ENCODE assay signal across 8 cellular contexts in genomic region chr13:30114586-30115256, GRCh38.
DNase-seq lines count a peak whose midpoint lies in the region; ATAC-seq, FAIRE-seq and TF ChIP-seq lines count a peak whose summit lies in the region.

No MANE protein-coding gene starts in this region.

- H3K36me3 ChIP-seq in WERI-Rb-1 (no peaks in the 10 kb centered on the region), bronchial epithelial cell (ENCODE audit: control insufficient read depth, insufficient read depth, low read length) (no peaks in the 10 kb centered on the region)

- TF ChIP-seq CTCF in WERI-Rb-1 (IDR thresholded peaks at IDR 0.05; ENCODE audit: low read depth, low read length), result peak; percentile 73
- TF ChIP-seq CTCF in bronchial epithelial cell (IDR thresholded peaks at IDR 0.05; ENCODE audit: insufficient read depth, low read length, severe bottlenecking), result peak; percentile 97

- ATAC-seq in GM18511 (IDR thresholded peaks at IDR 0.05; ENCODE audit: unreplicated experiment) (peak; percentile 87), HG03039 (IDR thresholded peaks at IDR 0.05; ENCODE audit: unreplicated experiment) (peak; percentile 75)

- H3K27ac ChIP-seq in WERI-Rb-1, result peak overlapping the region; percentile 46; the same call in 1 of the 2 replicates

- FAIRE-seq in bronchial epithelial cell (lab: Jason Lieb, UNC), result no peak

- DNase-seq in A172 (ENCODE audit: low spot score) (peak; percentile 62), NCI-H2107 (lab: John Stamatoyannopoulos, UW) (peak; percentile 60), WERI-Rb-1 (peak; percentile 80), bronchial epithelial cell (ENCODE audit: low read depth) (peak; percentile 77), iris pigment epithelial cell (ENCODE audit: low read depth) (peak; percentile 68)
- peak; percentile 97 for DNase-seq in stimulated activated CD4-positive, alpha-beta T cell treated with anti-CD3 and anti-CD28 coated beads, Interleukin-12 subunit alpha, Interleukin-12 subunit beta, amount 100 ng/mL, for 4 hours

- H3K27me3 ChIP-seq in WERI-Rb-1 (ENCODE audit: insufficient read depth, low read depth, severe bottlenecking), result no peaks in the 10 kb centered on the region
- H3K27me3 ChIP-seq in bronchial epithelial cell (ENCODE audit: control insufficient read depth, insufficient read depth, low read length), result no peaks in the 10 kb centered on the region

- H3K4me3 ChIP-seq in WERI-Rb-1 (ENCODE audit: low read depth, low read length), result peak overlapping the region; percentile 45
- H3K4me3 ChIP-seq in bronchial epithelial cell (ENCODE audit: low read depth, low read length), result peak overlapping the region; percentile 44

- no peaks in the 10 kb centered on the region for H3K9me3 ChIP-seq in WERI-Rb-1 (ENCODE audit: severe bottlenecking)

Comparison
In these comparisons a context has a peak if more than half of its experiments do, and no peak if none do; other contexts are left out.
1. Peak in every context shown above with its lines: DNase-seq, ATAC-seq, H3K4me3 ChIP-seq and H3K27ac ChIP-seq.